Comparison of ENCODE assay signal across 25 cellular contexts in genomic region chr21:33885158-33885514, GRCh38. TPM values are rescaled to one million over a fixed set of nuclear protein-coding genes. Genes with fewer than 3 reads are reported as not detected.
DNase-seq lines count a peak whose midpoint lies in the region; ATAC-seq, FAIRE-seq and TF ChIP-seq lines count a peak whose summit lies in the region.
"Had no signal": no experiment of that assay in that cellular context is flagged by ENCODE, and none has a peak within 500 bp of the region (broad histone marks: within the 10 kb centered on the region; RNA-seq: fewer than 3 reads in every experiment).

No MANE protein-coding gene starts in this region.

- no peaks in the 10 kb centered on the region for H4K20me1 ChIP-seq in astrocyte (ENCODE audit: insufficient read depth, low read length)

- H3K79me2 ChIP-seq in ACC112 (ENCODE audit: control insufficient read depth, insufficient read depth, low read length, unreplicated experiment) (no peaks in the 10 kb centered on the region), astrocyte (ENCODE audit: insufficient read depth, low read length) (no peaks in the 10 kb centered on the region)

- H3K9me3 ChIP-seq in astrocyte (ENCODE audit: insufficient read depth, low read depth, low read length) (no peaks in the 10 kb centered on the region), adrenal gland (replicated peaks in 1 of 3) (no peaks in the 10 kb centered on the region)
- H3K9me3 ChIP-seq in CD8-positive, alpha-beta T cell (ENCODE audit: low read length), result no peaks in the 10 kb centered on the region

- POLR2A ChIA-PET in CD8-positive, alpha-beta T cell (lab: Charles Lee), result no interaction called here

- CTCF ChIA-PET in CD8-positive, alpha-beta T cell (lab: Charles Lee), result no interaction called here

- H3K27me3 ChIP-seq in ACC112 (ENCODE audit: insufficient read depth, low read length) (peaks cover 13% of the 10 kb centered on the region; the same call in 1 of the 2 replicates), astrocyte (ENCODE audit: insufficient read depth, low read length) (peaks cover 6% of the 10 kb centered on the region), adrenal gland (no peaks in the 10 kb centered on the region)
- H3K27me3 ChIP-seq in CD8-positive, alpha-beta T cell (ENCODE audit: insufficient read depth, low read length), result no peaks in the 10 kb centered on the region

- FAIRE-seq in astrocyte (lab: Jason Lieb, UNC), result no peak
- FAIRE-seq: G401.6, GM12892, HepG2 had no signal

- H3K27ac Mint-ChIP-seq in astrocyte (ENCODE audit: unreplicated experiment), result no peak overlapping the region
- peak overlapping the region; percentile 33 for H3K27ac Mint-ChIP-seq in osteocyte (ENCODE audit: unreplicated experiment)
- H3K27ac Mint-ChIP-seq in CD8-positive, alpha-beta T cell, result no peak overlapping the region
- no peak overlapping the region for H3K27ac Mint-ChIP-seq in stimulated activated memory B cell treated with anti-CD40 and anti-IgM and Interleukin-4, amounts not matched to agents 10 μg/mL and 1 μg/mL and 100 μg/mL, for 72 hours

- no peaks in the 10 kb centered on the region for H3K4me1 Mint-ChIP-seq in astrocyte (ENCODE audit: low read depth, unreplicated experiment)
- peaks cover 41% of the 10 kb centered on the region for H3K4me1 Mint-ChIP-seq in osteocyte (ENCODE audit: unreplicated experiment)
- no peaks in the 10 kb centered on the region for H3K4me1 Mint-ChIP-seq in CD8-positive, alpha-beta T cell (ENCODE audit: low read depth)
- H3K4me1 Mint-ChIP-seq in stimulated activated memory B cell treated with anti-CD40 and anti-IgM and Interleukin-4, amounts not matched to agents 10 μg/mL and 1 μg/mL and 100 μg/mL, for 72 hours, result no peaks in the 10 kb centered on the region

- H3K9me3 Mint-ChIP-seq in astrocyte (ENCODE audit: unreplicated experiment) (no peaks in the 10 kb centered on the region), osteocyte (ENCODE audit: unreplicated experiment) (no peaks in the 10 kb centered on the region)
- H3K9me3 Mint-ChIP-seq in CD8-positive, alpha-beta T cell, result no peaks in the 10 kb centered on the region
- no peaks in the 10 kb centered on the region for H3K9me3 Mint-ChIP-seq in stimulated activated memory B cell treated with anti-CD40 and anti-IgM and Interleukin-4, amounts not matched to agents 10 μg/mL and 1 μg/mL and 100 μg/mL, for 72 hours

- 79 to 96% (median 91%) methylated on average over 7 of the region's 7 CpGs for WGBS in adrenal gland, 4 donors

- TF ChIP-seq CTCF in astrocyte (IDR thresholded peaks at IDR 0.05; ENCODE audit: insufficient read depth, low read depth, low read length) (no peak), osteocyte (IDR thresholded peaks at IDR 0.05) (no peak), adrenal gland (IDR thresholded peaks at IDR 0.05) (no peak)
- no peak for TF ChIP-seq CTCF in CD8-positive, alpha-beta T cell (IDR thresholded peaks at IDR 0.05)

- H3K4me3 ChIP-seq in ACC112 (ENCODE audit: low read depth, low read length) (peak overlapping the region; percentile 46; the same call in 1 of the 2 replicates), astrocyte (ENCODE audit: insufficient read depth, low read depth, low read length) (no peak overlapping the region), adrenal gland (no peak overlapping the region)
- H3K4me3 ChIP-seq in CD8-positive, alpha-beta T cell (ENCODE audit: low read depth, low read length), result no peak overlapping the region
- H3K4me3 ChIP-seq: PC-9, SK-N-MC had no signal

- DNase-seq in astrocyte (ENCODE audit: low read depth) (no peak), cerebellum (ENCODE audit: low spot score) (peak; percentile 17), osteocyte (ENCODE audit: extremely low spot score, unreplicated experiment) (no peak), adrenal gland (no peak)
- DNase-seq in CD8-positive, alpha-beta T cell, result no peak
- DNase-seq: 8988T, GOT3, KG1, NCI-H1105, NCI-H146, NCI-H2029, NCI-H2227 treated with DMSO at 0.1 percent for 48 hours, NCI-H510A treated with DMSO at 0.1 percent for 48 hours, NCI-H748 treated with DMSO at 0.1 percent for 48 hours, PC-9, RPMI8226, SHP77 had no signal

- H3K4me3 Mint-ChIP-seq in astrocyte (ENCODE audit: unreplicated experiment) (no peak overlapping the region), osteocyte (ENCODE audit: unreplicated experiment) (no peak overlapping the region)
- no peak overlapping the region for H3K4me3 Mint-ChIP-seq in CD8-positive, alpha-beta T cell
- no peak overlapping the region for H3K4me3 Mint-ChIP-seq in stimulated activated memory B cell treated with anti-CD40 and anti-IgM and Interleukin-4, amounts not matched to agents 10 μg/mL and 1 μg/mL and 100 μg/mL, for 72 hours

- H2AFZ ChIP-seq in ACC112 (ENCODE audit: low read length, unreplicated experiment), result peak overlapping the region; percentile 60
- no peak overlapping the region for H2AFZ ChIP-seq in astrocyte (ENCODE audit: low read depth, low read length)
- H2AFZ ChIP-seq: PC-9 had no signal

- intact Hi-C loops in CD8-positive, alpha-beta T cell (cut with DNase I, micrococcal nuclease), result no loop called here
- intact Hi-C loops in adrenal gland (cut with DNase I), result no loop called here

- no peak for TF ChIP-seq POLR2A in adrenal gland (IDR thresholded peaks at IDR 0.05)

- H3K27ac ChIP-seq in ACC112 (ENCODE audit: low read depth, low read length), result no peak overlapping the region
- H3K27ac ChIP-seq in astrocyte (ENCODE audit: low read depth, low read length), result no peak overlapping the region
- H3K27ac ChIP-seq in CD8-positive, alpha-beta T cell (ENCODE audit: low read depth, low read length), result no peak overlapping the region
- H3K27ac ChIP-seq in adrenal gland, result no peak overlapping the region
- H3K27ac ChIP-seq: C4-2B, HL-60, PC-9, SK-N-MC had no signal

- H3K27me3 Mint-ChIP-seq in astrocyte (ENCODE audit: low read depth, unreplicated experiment) (peaks cover 8% of the 10 kb centered on the region), osteocyte (ENCODE audit: unreplicated experiment) (no peaks in the 10 kb centered on the region)
- peaks cover 5% of the 10 kb centered on the region for H3K27me3 Mint-ChIP-seq in CD8-positive, alpha-beta T cell (ENCODE audit: low read depth)
- peaks cover 10% of the 10 kb centered on the region for H3K27me3 Mint-ChIP-seq in stimulated activated memory B cell treated with anti-CD40 and anti-IgM and Interleukin-4, amounts not matched to agents 10 μg/mL and 1 μg/mL and 100 μg/mL, for 72 hours

- H3K9ac ChIP-seq in astrocyte (ENCODE audit: low read length), result no peak overlapping the region

- H3K4me1 ChIP-seq in ACC112 (ENCODE audit: control insufficient read depth, insufficient read depth, low read length, unreplicated experiment) (no peaks in the 10 kb centered on the region), astrocyte (ENCODE audit: insufficient read depth, low read length) (peaks cover 8% of the 10 kb centered on the region), adrenal gland (replicated peaks in 1 of 2) (no peaks in the 10 kb centered on the region)
- H3K4me1 ChIP-seq in CD8-positive, alpha-beta T cell (ENCODE audit: insufficient read depth, low read length), result no peaks in the 10 kb centered on the region

- H3K36me3 ChIP-seq in ACC112 (ENCODE audit: insufficient read depth, low read length) (no peaks in the 10 kb centered on the region), astrocyte (ENCODE audit: insufficient read depth, low read length) (no peaks in the 10 kb centered on the region), adrenal gland (replicated peaks in 1 of 2) (no peaks in the 10 kb centered on the region)
- H3K36me3 ChIP-seq in CD8-positive, alpha-beta T cell (ENCODE audit: insufficient read depth, low read length), result no peaks in the 10 kb centered on the region

- H3K4me2 ChIP-seq in astrocyte (ENCODE audit: low read length), result peak overlapping the region; percentile 39
- H3K4me2 ChIP-seq: PC-9 had no signal

- peaks cover 5% of the 10 kb centered on the region for H3K36me3 Mint-ChIP-seq in astrocyte (ENCODE audit: low read depth, unreplicated experiment)
- H3K36me3 Mint-ChIP-seq in osteocyte (ENCODE audit: unreplicated experiment), result no peaks in the 10 kb centered on the region
- H3K36me3 Mint-ChIP-seq in CD8-positive, alpha-beta T cell, result no peaks in the 10 kb centered on the region
- H3K36me3 Mint-ChIP-seq in stimulated activated memory B cell treated with anti-CD40 and anti-IgM and Interleukin-4, amounts not matched to agents 10 μg/mL and 1 μg/mL and 100 μg/mL, for 72 hours, result no peaks in the 10 kb centered on the region

- no peak for ATAC-seq in CD8-positive, alpha-beta T cell
- no peak for ATAC-seq in stimulated activated memory B cell treated with anti-CD40 and anti-IgM and Interleukin-4, amounts not matched to agents 10 μg/mL and 1 μg/mL and 100 μg/mL, for 72 hours
- ATAC-seq: HepG2 had no signal

RNA-seq across cellular contexts. Expression of gene ATP5PO, which starts 30.5 kb away (rescaled TPM):
- total RNA-seq in astrocyte (163 and 171 TPM in 2 replicates), cerebellum (82.2 TPM), osteocyte (150 and 152 TPM in 2 replicates), adrenal gland (100 to 1,000 TPM in 7 of 8 donors, 10 to 100 TPM in 1; 78.6 to 299 (median 180) TPM)
- 100 to 1,000 TPM; 129 to 143 TPM for total RNA-seq in CD8-positive, alpha-beta T cell
- 100 to 1,000 TPM; 156 to 256 (median 235) TPM for polyA plus RNA-seq in adrenal gland
